23 cellular contexts compared by ENCODE assay signal in the genomic region with DNA sequence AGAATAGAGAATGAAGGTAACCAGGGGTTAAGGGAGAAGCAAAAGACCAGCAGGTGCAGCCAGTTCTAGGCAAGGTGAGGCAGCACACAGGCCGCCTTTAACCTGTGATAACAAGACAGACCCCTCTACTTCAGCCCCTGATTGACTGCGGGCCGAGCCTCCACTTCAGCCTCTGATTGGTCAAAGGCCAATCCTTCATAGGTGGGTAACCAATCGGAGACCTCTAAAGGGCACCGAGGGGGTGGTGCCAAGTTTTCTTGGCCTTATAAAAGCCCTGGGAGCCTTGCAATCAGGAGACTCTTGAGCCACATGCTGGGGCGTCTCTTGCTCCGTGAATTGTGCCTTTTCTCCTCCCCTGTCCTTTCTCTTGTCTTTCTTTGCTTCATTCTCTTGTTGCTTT.
DNase-seq lines count a peak whose midpoint lies in the region; TF ChIP-seq lines count a peak whose summit lies in the region.
"Had no signal": no experiment of that assay in that cellular context is flagged by ENCODE, and none has a peak within 500 bp of the region (broad histone marks: within the 10 kb centered on the region; RNA-seq: fewer than 3 reads in every experiment).

No MANE protein-coding gene starts in this region.

- H3K79me1 ChIP-seq in mesendoderm (ENCODE audit: low read length), result no peaks in the 10 kb centered on the region

- CTCF ChIA-PET in HEK293 (lab: Yijun Ruan, JAX), result interaction anchor here (1.0 kb wide), 1 partner anchor 10 kb away, joined by 3 read pairs; no protein-coding TSS in a partner anchor
- CTCF ChIA-PET in RWPE1 (lab: Yijun Ruan, JAX), result no interaction called here

- H3K56ac ChIP-seq in mesendoderm (ENCODE audit: low read length), result no peak overlapping the region

- H3K27me3 ChIP-seq in mesendoderm (ENCODE audit: insufficient read depth, low read length, poor library complexity), result no peaks in the 10 kb centered on the region
- H3K27me3 ChIP-seq: BE2C had no signal

- H3K18ac ChIP-seq in mesendoderm (ENCODE audit: low read length), result no peak overlapping the region

- no peak overlapping the region for H3K4me3 ChIP-seq in HEK293 (ENCODE audit: low read depth, low read length)
- H3K4me3 ChIP-seq in mesendoderm (ENCODE audit: low read length), result no peak overlapping the region

- no peaks in the 10 kb centered on the region for H3K79me2 ChIP-seq in mesendoderm (ENCODE audit: control insufficient read depth, insufficient read depth, low read length)

- DNase-seq in DMS 273 (lab: John Stamatoyannopoulos, UW; ENCODE audit: unreplicated experiment) (peak; percentile 36), DMS 273 treated with DMSO at 0.1 percent for 48 hours (lab: John Stamatoyannopoulos, UW) (no peak), RWPE1 (ENCODE audit: low spot score) (peak; percentile 51), mesendoderm (peak; percentile 57), HCEC 1CT (no peak), COR-L47 (lab: John Stamatoyannopoulos, UW) (no peak)
- no peak for DNase-seq in stimulated activated CD4-positive, alpha-beta T cell treated with anti-CD3 and anti-CD28 coated beads, Interleukin-12 subunit alpha, Interleukin-12 subunit beta, amount 100 ng/mL, for 4 hours
- DNase-seq: activated CD4-positive, alpha-beta T cell treated with anti-CD3 and anti-CD28 coated beads for 48 hours; activated CD8-positive, alpha-beta memory T cell treated with anti-CD3 and anti-CD28 coated beads, Interleukin-2, amount 50 U/mL, for 4 hours; activated naive CD8-positive, alpha-beta T cell treated with anti-CD3 and anti-CD28 coated beads for 36 hours; BE2C; central memory CD4-positive, alpha-beta T cell; glutamatergic neuron; HFFc6; left colon; naive thymus-derived CD4-positive, alpha-beta T cell; NCI-H1417; NCI-H526; SHP77 treated with DMSO at 0.1 percent for 48 hours; stimulated activated CD4-positive, alpha-beta T cell treated with anti-CD3 and anti-CD28 coated beads, Interleukin-4, amount 100 ng/mL, for 24 hours; stimulated activated naive CD4-positive, alpha-beta T cell treated with Interleukin-2 at 50 U/mL for 16 hours had no signal

- no CpG with 5 or more reads among the region's 7 CpGs for WGBS in mesendoderm (ENCODE audit: extremely low coverage, insufficient coverage, low lambda C conversion rate)

- H2BK15ac ChIP-seq in mesendoderm (replicated peaks; ENCODE audit: low read depth), result no peak overlapping the region

- no peaks in the 10 kb centered on the region for H3K9me3 ChIP-seq in HEK293 (ENCODE audit: control insufficient read depth, insufficient read depth, low read depth, low read length)

- H2BK5ac ChIP-seq in mesendoderm (ENCODE audit: low read length), result no peak overlapping the region

- H4K8ac ChIP-seq in mesendoderm (ENCODE audit: low read depth, low read length), result no peak overlapping the region

- H3K4me2 ChIP-seq in mesendoderm (ENCODE audit: low read length), result no peak overlapping the region

- no peak overlapping the region for H3K23ac ChIP-seq in mesendoderm (ENCODE audit: low read length)

- H2AK5ac ChIP-seq in mesendoderm (ENCODE audit: low read length), result no peak overlapping the region

- H3K4me1 ChIP-seq in HEK293 (ENCODE audit: control insufficient read depth, insufficient read depth, low read length) (no peaks in the 10 kb centered on the region), mesendoderm (ENCODE audit: control insufficient read depth, low read depth, low read length) (no peaks in the 10 kb centered on the region)
- H3K4me1 ChIP-seq: BE2C had no signal

- no peak overlapping the region for H3K9ac ChIP-seq in mesendoderm (ENCODE audit: low read length)

- TF ChIP-seq CTCF in HEK293 (tag by site-specific recombination; IDR thresholded peaks at IDR 0.05) (no peak), RWPE1 (conservative IDR thresholded peaks at IDR 0.05; ENCODE audit: low read depth) (no peak)

- H3K36me3 ChIP-seq in HEK293 (ENCODE audit: control insufficient read depth in 2 of 2, insufficient read depth in 1 of 2, low read length in 2 of 2) (no peaks in the 10 kb centered on the region), mesendoderm (ENCODE audit: control insufficient read depth, insufficient read depth, low read length) (no peaks in the 10 kb centered on the region)
- H3K36me3 ChIP-seq: BE2C had no signal

- H3K4ac ChIP-seq in mesendoderm (ENCODE audit: low read depth, low read length), result no peak overlapping the region

- H2BK120ac ChIP-seq in mesendoderm (ENCODE audit: low read depth, low read length), result no peak overlapping the region

- POLR2A ChIA-PET in HEK293 (lab: Yijun Ruan, JAX), result no interaction called here
- POLR2A ChIA-PET in RWPE1 (lab: Yijun Ruan, JAX; ENCODE audit: low non-redundant PET), result no interaction called here

- H4K5ac ChIP-seq in mesendoderm (ENCODE audit: low read length), result no peak overlapping the region

- H3K27ac ChIP-seq in HEK293 (ENCODE audit: extremely low read depth, low read depth, low read length) (no peak overlapping the region), RWPE1 (no peak overlapping the region), mesendoderm (ENCODE audit: low read depth, low read length) (no peak overlapping the region)
- H3K27ac ChIP-seq: 22Rv1 had no signal

TF ChIP-seq in HEK293, 187 proteins besides CTCF, POLR2A, EP300 and RAD21:
- TF ChIP-seq KLF9 (tag by site-specific recombination; IDR thresholded peaks at IDR 0.05; ENCODE audit: low read depth), result no peak
- TF ChIP-seq, protein P1, sequence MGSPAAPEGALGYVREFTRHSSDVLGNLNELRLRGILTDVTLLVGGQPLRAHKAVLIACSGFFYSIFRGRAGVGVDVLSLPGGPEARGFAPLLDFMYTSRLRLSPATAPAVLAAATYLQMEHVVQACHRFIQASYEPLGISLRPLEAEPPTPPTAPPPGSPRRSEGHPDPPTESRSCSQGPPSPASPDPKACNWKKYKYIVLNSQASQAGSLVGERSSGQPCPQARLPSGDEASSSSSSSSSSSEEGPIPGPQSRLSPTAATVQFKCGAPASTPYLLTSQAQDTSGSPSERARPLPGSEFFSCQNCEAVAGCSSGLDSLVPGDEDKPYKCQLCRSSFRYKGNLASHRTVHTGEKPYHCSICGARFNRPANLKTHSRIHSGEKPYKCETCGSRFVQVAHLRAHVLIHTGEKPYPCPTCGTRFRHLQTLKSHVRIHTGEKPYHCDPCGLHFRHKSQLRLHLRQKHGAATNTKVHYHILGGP (tag by site-specific recombination; IDR thresholded peaks at IDR 0.05), result no peak
- peak; percentile 31 for TF ChIP-seq SP2 (tag by site-specific recombination; IDR thresholded peaks at IDR 0.05)

Comparison
In these comparisons a context has a peak if more than half of its experiments do, and no peak if none do; other contexts are left out.
1. DNase-seq: peak in DMS 273 (single experiment), RWPE1 (single experiment) and mesendoderm (single experiment); none in DMS 273 treated with DMSO at 0.1 percent for 48 hours (single experiment), HCEC 1CT (single experiment), COR-L47 (single experiment) and stimulated activated CD4-positive, alpha-beta T cell treated with anti-CD3 and anti-CD28 coated beads, Interleukin-12 subunit alpha, Interleukin-12 subunit beta, amount 100 ng/mL, for 4 hours (single experiment).